ENCODE assay signal across 8 cellular contexts in the genomic region with DNA sequence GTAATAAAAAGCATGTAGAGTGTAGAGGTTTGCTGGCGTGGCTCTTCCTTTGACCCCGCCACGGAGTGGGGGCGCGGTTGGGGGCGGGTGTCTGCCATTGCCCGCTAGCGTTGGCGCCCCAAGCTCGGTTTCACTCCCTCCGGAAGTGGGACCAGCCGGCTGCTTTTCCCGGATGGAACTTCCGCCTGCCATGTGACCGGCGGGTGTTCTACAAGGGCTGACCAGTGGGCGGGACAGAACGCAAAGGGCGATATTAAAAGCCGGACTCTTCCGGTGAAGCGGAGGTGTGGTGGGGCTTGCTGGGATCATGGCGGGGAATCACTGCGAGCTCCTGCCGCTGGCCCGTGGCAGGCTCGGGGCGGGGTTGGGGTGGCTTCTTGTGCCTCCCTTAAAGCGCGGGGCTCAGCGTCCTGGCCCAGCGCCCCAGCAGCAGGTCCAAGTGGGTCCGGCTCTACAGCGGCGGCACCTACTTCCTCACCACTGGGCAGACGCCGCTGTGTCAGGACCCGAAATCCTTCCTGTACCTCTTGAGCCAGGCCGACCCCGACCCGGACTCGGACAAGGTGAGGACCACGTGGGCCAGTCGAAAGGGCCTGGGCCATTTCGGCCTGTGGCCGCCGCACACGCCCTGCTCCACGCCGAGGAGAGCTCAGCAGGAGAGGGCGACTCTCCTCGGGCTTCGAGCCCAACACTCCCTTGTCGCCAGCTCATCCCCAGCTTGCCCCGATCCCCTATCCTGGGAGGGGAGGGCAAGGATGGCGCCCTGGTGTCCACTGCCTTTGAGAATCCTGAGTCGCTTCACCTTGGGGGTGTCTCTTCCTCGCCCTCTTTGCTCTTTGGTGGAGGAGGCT.
DNase-seq lines count a peak whose midpoint lies in the region; ATAC-seq and TF ChIP-seq lines count a peak whose summit lies in the region.

No MANE protein-coding gene starts in this region.

- ATAC-seq in HG02840 (IDR thresholded peaks at IDR 0.05; ENCODE audit: low FRiP score, unreplicated experiment) (peak; percentile 73), T-helper 17 cell (peak; percentile 58), right cardiac atrium (peak; percentile 95 to 96), psoas muscle (peak; percentile 79 to 84 (median 83))

- H3K4me3 ChIP-seq in GM12865 (ENCODE audit: low read depth, low read length) (peak overlapping the region; percentile 97), right cardiac atrium (ENCODE audit: low read length) (peak overlapping the region; percentile 64), psoas muscle (peak overlapping the region; percentile 86), urinary bladder (ENCODE audit: low read depth, low read length) (peak overlapping the region; percentile 89)

- DNase-seq in GM12865 (ENCODE audit: low read depth) (peak; percentile 97), NCI-H1694 (lab: John Stamatoyannopoulos, UW) (peak; percentile 71), T-helper 17 cell (peak; percentile 36 to 57 (median 44)), anterior cingulate cortex (lab: John Stamatoyannopoulos, UW) (peak; percentile 71 to 98 (median 93)), right cardiac atrium (peak; percentile 96 to 98 (median 97)), psoas muscle (peak; percentile 96 to 97)

- H3K27me3 Mint-ChIP-seq in T-helper 17 cell = no peaks in the 10 kb centered on the region

- peak overlapping the region; percentile 93 for H3K27ac Mint-ChIP-seq in T-helper 17 cell

- intact Hi-C loops in right cardiac atrium (cut with DNase I) = no loop called here
- intact Hi-C loops in psoas muscle (cut with DNase I) = no loop called here

- no peaks in the 10 kb centered on the region for H3K4me1 ChIP-seq in right cardiac atrium (ENCODE audit: control insufficient read depth, insufficient read depth, low read length)
- peaks cover 14% of the 10 kb centered on the region for H3K4me1 ChIP-seq in psoas muscle
- no peaks in the 10 kb centered on the region for H3K4me1 ChIP-seq in urinary bladder (ENCODE audit: insufficient read depth)

- H3K27ac ChIP-seq in right cardiac atrium (ENCODE audit: low read length) = peak overlapping the region; percentile 72
- peak overlapping the region; percentile 95 for H3K27ac ChIP-seq in psoas muscle
- peak overlapping the region; percentile 49 for H3K27ac ChIP-seq in urinary bladder (ENCODE audit: low read depth)

- H3K9me3 ChIP-seq in T-helper 17 cell (ENCODE audit: control insufficient read depth, low read length, poor library complexity, severe bottlenecking) (no peaks in the 10 kb centered on the region), right cardiac atrium (ENCODE audit: control insufficient read depth, low read length) (no peaks in the 10 kb centered on the region), psoas muscle (no peaks in the 10 kb centered on the region)

- H3K27me3 ChIP-seq in right cardiac atrium (ENCODE audit: control insufficient read depth, insufficient read depth) (no peaks in the 10 kb centered on the region), psoas muscle (ENCODE audit: insufficient read depth in 3 of 3, low read length in 2 of 3) (no peaks in the 10 kb centered on the region)

- WGBS in right cardiac atrium = under 1% methylated on average over 58 of the region's 58 CpGs
- 0 to 1% (median 1%) methylated on average over 56 to 58 of the region's 58 CpGs for WGBS in psoas muscle, 3 donors
- under 1% methylated on average over 58 of the region's 58 CpGs for WGBS in urinary bladder

- TF ChIP-seq CTCF in GM12865 (IDR thresholded peaks at IDR 0.05; ENCODE audit: insufficient read depth, low read depth, low read length, missing control alignments) (no peak), psoas muscle (IDR thresholded peaks at IDR 0.05) (no peak)

- H3K36me3 Mint-ChIP-seq in T-helper 17 cell (ENCODE audit: low read depth) = no peaks in the 10 kb centered on the region

- H3K36me3 ChIP-seq in psoas muscle (ENCODE audit: insufficient read depth in 1 of 2, low read depth in 1 of 2) (peaks cover 0 to 4% of the 10 kb centered on the region in 2 donors), urinary bladder (ENCODE audit: insufficient read depth) (no peaks in the 10 kb centered on the region)

- peaks cover 20% of the 10 kb centered on the region for H3K4me1 Mint-ChIP-seq in T-helper 17 cell

- peak overlapping the region; percentile 97 for H3K4me3 Mint-ChIP-seq in T-helper 17 cell

Comparison
In these comparisons a context has a peak if more than half of its experiments do, and no peak if none do; other contexts are left out.
1. Peak in every context shown above with its lines: DNase-seq, ATAC-seq, H3K4me3 ChIP-seq and H3K27ac ChIP-seq.
2. DNase-seq: peak in every context shown above with its lines; median percentile 97 in GM12865; 97 in right cardiac atrium; 96 in psoas muscle; 93 in anterior cingulate cortex; 71 in NCI-H1694; 44 in T-helper 17 cell.